8 cellular contexts compared by ENCODE assay signal in the genomic region with DNA sequence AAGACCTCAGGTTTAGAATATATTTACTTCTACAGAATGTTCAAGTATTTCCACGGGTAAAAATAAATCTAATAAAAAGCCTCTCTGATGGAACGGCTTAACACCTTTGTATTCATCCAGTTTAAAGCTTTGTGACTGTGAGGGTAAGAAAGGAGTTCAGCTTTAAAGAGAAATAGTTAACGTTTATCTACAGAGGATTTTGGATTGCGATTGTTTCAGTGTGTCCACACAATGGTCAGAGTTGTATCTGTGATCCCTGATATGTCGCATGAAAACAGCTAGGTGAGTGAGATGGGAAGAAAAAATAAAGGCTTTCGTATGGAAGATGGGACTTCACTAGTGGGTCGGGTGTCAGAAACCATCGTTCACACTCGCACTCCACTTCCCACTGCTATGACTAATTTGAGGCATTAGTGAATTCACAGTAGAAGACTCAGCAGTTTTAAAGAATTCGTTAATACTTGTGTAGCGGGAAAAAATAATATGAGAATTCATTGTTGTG. TPM values are rescaled to one million over a fixed set of nuclear protein-coding genes. Genes with fewer than 3 reads are reported as not detected.
A peak's percentile ranks its signal among the peaks of the same experiment; 100 is the strongest.
DNase-seq lines count a peak whose midpoint lies in the region; ATAC-seq and TF ChIP-seq lines count a peak whose summit lies in the region.

No MANE protein-coding gene starts in this region.

- no peak for TF ChIP-seq CTCF in CD14-positive monocyte (IDR thresholded peaks at IDR 0.05)

- DNase-seq in CD14-positive monocyte (ENCODE audit: low spot score) (no peak), iris pigment epithelial cell (ENCODE audit: low read depth) (peak; percentile 36), NCI-H774 (lab: John Stamatoyannopoulos, UW) (no peak)
- DNase-seq in activated naive CD8-positive, alpha-beta T cell treated with anti-CD3 and anti-CD28 coated beads, Interleukin-2, amount 10 ng/mL, durations not matched to agents 7 days and 5 days, result no peak
- DNase-seq in stimulated activated naive CD8-positive, alpha-beta T cell treated with anti-CD3 and anti-CD28 coated beads, Interleukin-15, amount 100 ng/mL, for 72 hours, result no peak

- peak overlapping the region; percentile 82 to 97 (median 92) for H3K27ac Mint-ChIP-seq in CD14-positive monocyte
- H3K27ac Mint-ChIP-seq in activated naive CD8-positive, alpha-beta T cell treated with anti-CD3 and anti-CD28 coated beads, Interleukin-2, amount 10 ng/mL, durations not matched to agents 7 days and 5 days, result no peak overlapping the region
- no peak overlapping the region for H3K27ac Mint-ChIP-seq in stimulated activated naive CD8-positive, alpha-beta T cell treated with anti-CD3 and anti-CD28 coated beads, Interleukin-15, amount 100 ng/mL, for 72 hours

- H3K4me3 Mint-ChIP-seq in CD14-positive monocyte, result peak overlapping the region; percentile 80 to 99
- peak overlapping the region; percentile 79 for H3K4me3 Mint-ChIP-seq in activated naive CD8-positive, alpha-beta T cell treated with anti-CD3 and anti-CD28 coated beads, Interleukin-2, amount 10 ng/mL, durations not matched to agents 7 days and 5 days
- H3K4me3 Mint-ChIP-seq in stimulated activated naive CD8-positive, alpha-beta T cell treated with anti-CD3 and anti-CD28 coated beads, Interleukin-15, amount 100 ng/mL, for 72 hours, result peak overlapping the region; percentile 89 to 90

- H3K27me3 ChIP-seq in HUES64 (ENCODE audit: insufficient read depth, low read length), result peaks cover 23% of the 10 kb centered on the region

- no peak overlapping the region for H3K27ac ChIP-seq in HUES64 (ENCODE audit: low read depth, low read length)

- no peaks in the 10 kb centered on the region for H3K36me3 ChIP-seq in HUES64 (ENCODE audit: insufficient read depth, low read length)

- H3K9ac ChIP-seq in HUES64 (ENCODE audit: low read depth, low read length), result peak overlapping the region; percentile 50; the same call in 1 of the 2 replicates

- no peaks in the 10 kb centered on the region for H3K27me3 Mint-ChIP-seq in CD14-positive monocyte (ENCODE audit: low read depth in 3 of 3)
- peaks cover 25% of the 10 kb centered on the region for H3K27me3 Mint-ChIP-seq in activated naive CD8-positive, alpha-beta T cell treated with anti-CD3 and anti-CD28 coated beads, Interleukin-2, amount 10 ng/mL, durations not matched to agents 7 days and 5 days
- peaks cover 39% of the 10 kb centered on the region for H3K27me3 Mint-ChIP-seq in stimulated activated naive CD8-positive, alpha-beta T cell treated with anti-CD3 and anti-CD28 coated beads, Interleukin-15, amount 100 ng/mL, for 72 hours

- H3K4me1 Mint-ChIP-seq in CD14-positive monocyte, result peaks cover 56% of the 10 kb centered on the region
- H3K4me1 Mint-ChIP-seq in activated naive CD8-positive, alpha-beta T cell treated with anti-CD3 and anti-CD28 coated beads, Interleukin-2, amount 10 ng/mL, durations not matched to agents 7 days and 5 days, result peaks cover 17% of the 10 kb centered on the region
- peaks cover 24% of the 10 kb centered on the region for H3K4me1 Mint-ChIP-seq in stimulated activated naive CD8-positive, alpha-beta T cell treated with anti-CD3 and anti-CD28 coated beads, Interleukin-15, amount 100 ng/mL, for 72 hours

- POLR2A ChIA-PET in activated naive CD8-positive, alpha-beta T cell treated with anti-CD3 and anti-CD28 coated beads, Interleukin-2, amount 10 ng/mL, durations not matched to agents 7 days and 5 days (lab: Charles Lee), result interaction anchor here (2.8 kb wide), 1 partner anchor 69 kb away, joined by 27 read pairs; the partner anchor contains the start of gene PRDM10

- 23% methylated on average over 10 of the region's 11 CpGs for WGBS in HUES64

- H3K9me3 Mint-ChIP-seq in CD14-positive monocyte, result peaks cover 0 to 2% (median 0%) of the 10 kb centered on the region in 7 donors
- no peaks in the 10 kb centered on the region for H3K9me3 Mint-ChIP-seq in activated naive CD8-positive, alpha-beta T cell treated with anti-CD3 and anti-CD28 coated beads, Interleukin-2, amount 10 ng/mL, durations not matched to agents 7 days and 5 days
- no peaks in the 10 kb centered on the region for H3K9me3 Mint-ChIP-seq in stimulated activated naive CD8-positive, alpha-beta T cell treated with anti-CD3 and anti-CD28 coated beads, Interleukin-15, amount 100 ng/mL, for 72 hours

- H3K4me3 ChIP-seq in HUES64 (ENCODE audit: low read length), result peak overlapping the region; percentile 69

- H3K9me3 ChIP-seq in HUES64 (ENCODE audit: insufficient read depth, low read depth, low read length), result no peaks in the 10 kb centered on the region

- intact Hi-C loops in CD14-positive monocyte (cut with micrococcal nuclease), result loop anchor here (5.0 kb wide), 2 partner anchors 51 to 69 kb away; partner anchors contain the start of gene PRDM10 (in 1 of the 2)

- ATAC-seq in activated naive CD8-positive, alpha-beta T cell treated with anti-CD3 and anti-CD28 coated beads, Interleukin-2, amount 10 ng/mL, durations not matched to agents 7 days and 5 days (ENCODE audit: low read depth), result no peak
- no peak for ATAC-seq in stimulated activated naive CD8-positive, alpha-beta T cell treated with anti-CD3 and anti-CD28 coated beads, Interleukin-15, amount 100 ng/mL, for 72 hours
- no peak for ATAC-seq in HG02623 (IDR thresholded peaks at IDR 0.05; ENCODE audit: unreplicated experiment)
- ATAC-seq in HG02763 (IDR thresholded peaks at IDR 0.05; ENCODE audit: unreplicated experiment), result no peak

- H3K36me3 Mint-ChIP-seq in CD14-positive monocyte, result peaks cover 16 to 20% of the 10 kb centered on the region in 2 donors
- H3K36me3 Mint-ChIP-seq in activated naive CD8-positive, alpha-beta T cell treated with anti-CD3 and anti-CD28 coated beads, Interleukin-2, amount 10 ng/mL, durations not matched to agents 7 days and 5 days, result no peaks in the 10 kb centered on the region

- peaks cover 20% of the 10 kb centered on the region for H3K4me1 ChIP-seq in HUES64 (ENCODE audit: insufficient read depth, low read length)

RNA-seq across cellular contexts. Expression of gene APLP2, which starts 1.6 kb away (rescaled TPM):
- polyA plus RNA-seq in CD14-positive monocyte, result 100 to 1,000 TPM; 486 to 591 TPM
- polyA plus RNA-seq in HUES64 (2013, experiment 1 of 2), result 264 TPM
- polyA plus RNA-seq in HUES64 (2013, experiment 2 of 2), result 280 TPM
- total RNA-seq in activated naive CD8-positive, alpha-beta T cell treated with anti-CD3 and anti-CD28 coated beads, Interleukin-2, amount 10 ng/mL, durations not matched to agents 7 days and 5 days, result 10 to 100 TPM; 26.1 to 31.5 TPM

Comparison
In these comparisons a context has a peak if more than half of its experiments do, and no peak if none do; other contexts are left out.
1. H3K27ac Mint-ChIP-seq: peak in CD14-positive monocyte (7 of 7); none in activated naive CD8-positive, alpha-beta T cell treated with anti-CD3 and anti-CD28 coated beads, Interleukin-2, amount 10 ng/mL, durations not matched to agents 7 days and 5 days (single experiment) and stimulated activated naive CD8-positive, alpha-beta T cell treated with anti-CD3 and anti-CD28 coated beads, Interleukin-15, amount 100 ng/mL, for 72 hours (0 of 2).
2. Peak in every context shown above with its lines, with median percentiles within 50 percentile points of each other: H3K4me3 Mint-ChIP-seq.